1 cellular context compared by ENCODE assay signal in genomic region chr22:21663738-21664137, GRCh38.
TF ChIP-seq lines count a peak whose summit lies in the region.

No MANE protein-coding gene starts in this region.

TF ChIP-seq in IMR-90, 13 proteins besides CTCF, POLR2A, EP300 and RAD21:
- TF ChIP-seq CEBPB (IDR thresholded peaks at IDR 0.05; ENCODE audit: low read depth, low read length) (no peak), RCOR1 (IDR thresholded peaks at IDR 0.05; ENCODE audit: insufficient replicate concordance, low read length) (no peak)
